1 cellular context compared by ENCODE assay signal in the genomic region with DNA sequence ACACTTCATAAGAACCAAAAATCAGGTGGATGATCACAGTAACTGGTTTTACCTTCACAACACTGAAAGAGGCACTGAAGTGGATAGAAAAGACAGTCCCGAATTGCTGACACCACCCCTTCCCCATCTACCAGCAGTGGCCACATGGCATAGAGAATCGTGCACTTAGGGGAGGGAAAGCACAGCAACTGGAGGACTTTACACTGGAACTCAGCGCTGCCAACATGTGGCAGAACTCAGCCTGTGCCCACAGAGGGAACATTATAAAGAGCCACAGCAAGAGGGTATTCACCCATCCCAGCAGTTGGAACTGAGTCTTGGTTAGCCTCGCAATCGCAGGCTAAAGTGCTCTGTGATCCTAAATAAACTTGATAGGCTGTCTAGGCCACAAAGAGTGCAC.
TF ChIP-seq lines count a peak whose summit lies in the region.

No MANE protein-coding gene starts in this region.

TF ChIP-seq in SK-N-SH, 30 proteins besides CTCF, POLR2A, EP300 and RAD21:
- TF ChIP-seq TAF1 (IDR thresholded peaks at IDR 0.05; ENCODE audit: borderline replicate concordance, low read depth, low read length) (no peak), RFX5 (IDR thresholded peaks at IDR 0.05; ENCODE audit: low read length) (no peak), NFIC (IDR thresholded peaks at IDR 0.05; ENCODE audit: borderline replicate concordance) (no peak), SMC3 (IDR thresholded peaks at IDR 0.05; ENCODE audit: low read depth, low read length) (no peak)
- TF ChIP-seq, protein P1, sequence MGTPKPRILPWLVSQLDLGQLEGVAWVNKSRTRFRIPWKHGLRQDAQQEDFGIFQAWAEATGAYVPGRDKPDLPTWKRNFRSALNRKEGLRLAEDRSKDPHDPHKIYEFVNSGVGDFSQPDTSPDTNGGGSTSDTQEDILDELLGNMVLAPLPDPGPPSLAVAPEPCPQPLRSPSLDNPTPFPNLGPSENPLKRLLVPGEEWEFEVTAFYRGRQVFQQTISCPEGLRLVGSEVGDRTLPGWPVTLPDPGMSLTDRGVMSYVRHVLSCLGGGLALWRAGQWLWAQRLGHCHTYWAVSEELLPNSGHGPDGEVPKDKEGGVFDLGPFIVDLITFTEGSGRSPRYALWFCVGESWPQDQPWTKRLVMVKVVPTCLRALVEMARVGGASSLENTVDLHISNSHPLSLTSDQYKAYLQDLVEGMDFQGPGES (IDR thresholded peaks at IDR 0.05; ENCODE audit: low read depth, low read length): no peak
